ENCODE assay signal across 11 cellular contexts in genomic region chr1:22662318-22662717, GRCh38. TPM values are rescaled to one million over a fixed set of nuclear protein-coding genes. Genes with fewer than 3 reads are reported as not detected.
DNase-seq lines count a peak whose midpoint lies in the region; ATAC-seq and TF ChIP-seq lines count a peak whose summit lies in the region.
"Had no signal": no experiment of that assay in that cellular context is flagged by ENCODE, and none has a peak within 500 bp of the region (broad histone marks: within the 10 kb centered on the region; RNA-seq: fewer than 3 reads in every experiment).

No MANE protein-coding gene starts in this region.

- intact Hi-C loops in gastrocnemius medialis (cut with DNase I; ENCODE audit: low total_unique reads), result no loop called here

- H3K9me3 ChIP-seq in gastroesophageal sphincter, result no peaks in the 10 kb centered on the region
- no peaks in the 10 kb centered on the region for H3K9me3 ChIP-seq in gastrocnemius medialis
- H3K9me3 ChIP-seq: neutrophil had no signal

- H3K27me3 Mint-ChIP-seq in activated T-cell treated with anti-CD3 and anti-CD28 coated beads, Interleukin-2, amount 50 U/mL, for 24 hours, result peaks cover 13% of the 10 kb centered on the region

- H3K4me1 Mint-ChIP-seq in activated T-cell treated with anti-CD3 and anti-CD28 coated beads, Interleukin-2, amount 50 U/mL, for 24 hours (ENCODE audit: low read depth), result no peaks in the 10 kb centered on the region
- H3K4me1 Mint-ChIP-seq: activated naive CD4-positive, alpha-beta T cell treated with anti-CD3 and anti-CD28 coated beads, Interleukin-2, amount 50 U/mL, for 24 hours had no signal

- H3K27me3 ChIP-seq in gastroesophageal sphincter, result peaks cover 57% of the 10 kb centered on the region
- peaks cover 0 to 4% (median 0%) of the 10 kb centered on the region in 3 donors for H3K27me3 ChIP-seq in gastrocnemius medialis
- H3K27me3 ChIP-seq: neutrophil had no signal

- H3K4me1 ChIP-seq in gastroesophageal sphincter (no peaks in the 10 kb centered on the region), gastrocnemius medialis (no peaks in the 10 kb centered on the region)

- peak; percentile 57 for ATAC-seq in gastroesophageal sphincter
- ATAC-seq in gastrocnemius medialis, result peak; percentile 26 to 27
- ATAC-seq in HG02678 (IDR thresholded peaks at IDR 0.05; ENCODE audit: unreplicated experiment), result no peak

- in situ Hi-C loops in gastrocnemius medialis (cut with MboI; ENCODE audit: low sequenced_read_pairs in 4 of 4), result no loop called here

- no peaks in the 10 kb centered on the region for H3K36me3 Mint-ChIP-seq in activated T-cell treated with anti-CD3 and anti-CD28 coated beads, Interleukin-2, amount 50 U/mL, for 24 hours (ENCODE audit: low read depth)
- H3K36me3 Mint-ChIP-seq: activated naive CD4-positive, alpha-beta T cell treated with anti-CD3 and anti-CD28 coated beads, Interleukin-2, amount 50 U/mL, for 24 hours had no signal

- no peak overlapping the region for H3K27ac ChIP-seq in gastroesophageal sphincter
- H3K27ac ChIP-seq in gastrocnemius medialis, result no peak overlapping the region
- H3K27ac ChIP-seq: HL-60, neutrophil had no signal

- WGBS in gastroesophageal sphincter (ENCODE audit: low coverage in 1 of 2), 2 donors, result 56 to 80% methylated on average over 2 to 5 of the region's 5 CpGs

- TF ChIP-seq CTCF in gastroesophageal sphincter (IDR thresholded peaks at IDR 0.05), result no peak
- TF ChIP-seq CTCF in gastrocnemius medialis (IDR thresholded peaks at IDR 0.05 in 4 of 5, conservative IDR thresholded peaks at IDR 0.05 in 1 of 5), result no peak

- no peaks in the 10 kb centered on the region for H3K9me3 Mint-ChIP-seq in activated T-cell treated with anti-CD3 and anti-CD28 coated beads, Interleukin-2, amount 50 U/mL, for 24 hours
- H3K9me3 Mint-ChIP-seq: activated naive CD4-positive, alpha-beta T cell treated with anti-CD3 and anti-CD28 coated beads, Interleukin-2, amount 50 U/mL, for 24 hours had no signal

- no peak overlapping the region for H3K4me3 ChIP-seq in gastroesophageal sphincter
- H3K4me3 ChIP-seq in gastrocnemius medialis, result no peak overlapping the region

- TF ChIP-seq POLR2A in gastroesophageal sphincter (IDR thresholded peaks at IDR 0.05) (no peak), gastrocnemius medialis (IDR thresholded peaks at IDR 0.05) (no peak)

- H3K36me3 ChIP-seq in gastroesophageal sphincter (no peaks in the 10 kb centered on the region), gastrocnemius medialis (no peaks in the 10 kb centered on the region)
- H3K36me3 ChIP-seq: neutrophil had no signal

- H3K4me3 Mint-ChIP-seq in activated T-cell treated with anti-CD3 and anti-CD28 coated beads, Interleukin-2, amount 50 U/mL, for 24 hours, result no peak overlapping the region
- H3K4me3 Mint-ChIP-seq: activated naive CD4-positive, alpha-beta T cell treated with anti-CD3 and anti-CD28 coated beads, Interleukin-2, amount 50 U/mL, for 24 hours had no signal

- H3K27ac Mint-ChIP-seq in activated T-cell treated with anti-CD3 and anti-CD28 coated beads, Interleukin-2, amount 50 U/mL, for 24 hours, result no peak overlapping the region
- H3K27ac Mint-ChIP-seq: activated naive CD4-positive, alpha-beta T cell treated with anti-CD3 and anti-CD28 coated beads, Interleukin-2, amount 50 U/mL, for 24 hours had no signal

- no peak for TF ChIP-seq EP300 in gastroesophageal sphincter (IDR thresholded peaks at IDR 0.05)

- peak; percentile 40 for DNase-seq in NCI-H146 (lab: John Stamatoyannopoulos, UW)
- DNase-seq in NCI-H146 treated with DMSO at 0.1 percent for 48 hours (lab: John Stamatoyannopoulos, UW; ENCODE audit: unreplicated experiment), result no peak
- DNase-seq in NCI-H526 (lab: John Stamatoyannopoulos, UW), result peak; percentile 57 to 70
- DNase-seq in gastrocnemius medialis, result no peak
- no peak for DNase-seq in activated CD4-positive, alpha-beta T cell treated with anti-CD3 and anti-CD28 coated beads for 1 hour
- no peak for DNase-seq in activated T-cell treated with anti-CD3 and anti-CD28 coated beads, Interleukin-2, amount 50 U/mL, for 24 hours

RNA-seq across cellular contexts. Expression of gene C1QB, which starts 9.3 kb away (rescaled TPM):
- total RNA-seq in gastroesophageal sphincter (100 to 1,000 TPM in 3 of 4 donors, 10 to 100 TPM in 1; 37.0 to 607 (median 249) TPM), gastrocnemius medialis (10 to 100 TPM; 30.6 to 97.2 (median 74.5) TPM)

RNA-seq across cellular contexts. Expression of gene C1QC, which starts 18.9 kb away (rescaled TPM):
- total RNA-seq in gastroesophageal sphincter, result 100 to 1,000 TPM in 2 of 4 donors, 10 to 100 TPM in 2; 23.0 to 395 (median 169) TPM
- 10 to 100 TPM; 12.9 to 66.3 (median 33.5) TPM for total RNA-seq in gastrocnemius medialis

RNA-seq across cellular contexts. Expression of gene C1QA, which starts 25.9 kb away (rescaled TPM):
- 100 to 1,000 TPM in 3 of 4 donors, 10 to 100 TPM in 1; 22.6 to 453 (median 190) TPM for total RNA-seq in gastroesophageal sphincter
- total RNA-seq in gastrocnemius medialis, result 10 to 100 TPM; 14.3 to 64.4 (median 33.0) TPM

RNA-seq across cellular contexts. Expression of gene EPHB2, which starts 48.3 kb away (rescaled TPM):
- total RNA-seq in gastroesophageal sphincter (1 to 10 TPM; 2.0 to 5.9 (median 2.6) TPM), gastrocnemius medialis (under 1 TPM in 3 of 4 donors, not detected in 1; 0.07 to 0.58 (median 0.24) TPM)

Comparison
In these comparisons a context has a peak if more than half of its experiments do, and no peak if none do; other contexts are left out.
1. DNase-seq: peak in NCI-H146 (single experiment) and NCI-H526 (2 of 2); none in NCI-H146 treated with DMSO at 0.1 percent for 48 hours (single experiment), gastrocnemius medialis (0 of 2), activated CD4-positive, alpha-beta T cell treated with anti-CD3 and anti-CD28 coated beads for 1 hour (single experiment) and activated T-cell treated with anti-CD3 and anti-CD28 coated beads, Interleukin-2, amount 50 U/mL, for 24 hours (single experiment).